Comparison of ENCODE assay signal across 8 cellular contexts in the genomic region with DNA sequence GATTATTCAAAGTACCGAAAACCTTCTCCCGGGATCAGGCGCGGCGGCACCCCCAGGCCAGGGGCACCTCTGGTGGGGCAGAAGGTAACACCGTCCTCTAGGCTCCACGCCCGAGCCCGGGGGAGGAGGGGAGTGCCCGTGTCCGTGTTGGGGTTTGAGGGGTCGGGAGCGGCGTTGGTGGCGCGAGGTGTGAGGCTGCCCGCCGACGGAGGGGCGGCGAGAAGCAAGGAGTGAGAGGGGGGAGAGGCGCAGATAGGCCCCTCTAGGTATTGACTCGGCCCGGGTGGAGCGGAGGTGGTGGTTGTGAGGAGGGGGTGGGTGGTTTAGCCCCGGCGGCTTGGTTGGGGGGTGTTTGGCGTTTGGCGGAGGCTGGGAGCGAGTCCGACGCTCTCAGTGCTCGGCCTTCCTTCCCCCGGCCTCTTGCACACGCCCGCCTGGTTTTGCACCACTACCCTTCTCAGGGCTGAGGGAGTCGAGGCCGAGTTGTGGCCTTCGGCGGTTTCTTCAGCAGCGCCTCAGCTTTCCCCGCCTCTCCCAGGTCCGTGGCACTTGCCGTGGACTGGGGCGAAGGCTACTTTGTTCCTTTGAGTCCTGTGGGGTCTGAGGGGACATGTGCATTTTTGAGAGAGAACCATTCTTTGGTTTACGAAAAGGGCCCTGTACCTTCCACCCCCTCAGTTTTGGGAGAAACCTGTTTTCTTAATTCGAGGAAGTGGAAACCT. TPM values are rescaled to one million over a fixed set of nuclear protein-coding genes. Genes with fewer than 3 reads are reported as not detected.
DNase-seq lines count a peak whose midpoint lies in the region; ATAC-seq and TF ChIP-seq lines count a peak whose summit lies in the region.

No MANE protein-coding gene starts in this region.

- H3K9me3 ChIP-seq in DOHH2 (ENCODE audit: control insufficient read depth, insufficient read depth, low read length), result no peaks in the 10 kb centered on the region
- no peaks in the 10 kb centered on the region for H3K9me3 ChIP-seq in adipocyte (ENCODE audit: control insufficient read depth, low read length)
- no peaks in the 10 kb centered on the region for H3K9me3 ChIP-seq in left ventricle myocardium inferior (replicated peaks)

- H3K9ac ChIP-seq in adipocyte (ENCODE audit: low read length), result peak overlapping the region; percentile 100

- H3F3A ChIP-seq in DOHH2 (ENCODE audit: control insufficient read depth, insufficient read depth), result peaks cover 12% of the 10 kb centered on the region

- peak; percentile 80 for DNase-seq in NCI-H69 (lab: John Stamatoyannopoulos, UW)
- DNase-seq in adipocyte (ENCODE audit: low read depth), result peak; percentile 63
- peak; percentile 37 for DNase-seq in left ventricle myocardium inferior
- peak; percentile 82 for DNase-seq in posterior vena cava (ENCODE audit: low spot score)
- DNase-seq in superior temporal gyrus (ENCODE audit: extremely low spot score), result no peak
- DNase-seq in NCI-H2107 (lab: John Stamatoyannopoulos, UW), result no peak

- H3K36me3 ChIP-seq in DOHH2 (ENCODE audit: control insufficient read depth, low read length), result peaks cover 53% of the 10 kb centered on the region
- no peaks in the 10 kb centered on the region for H3K36me3 ChIP-seq in adipocyte (ENCODE audit: control insufficient read depth, insufficient read depth, low read length, severe bottlenecking)
- no peaks in the 10 kb centered on the region for H3K36me3 ChIP-seq in left ventricle myocardium inferior

- ATAC-seq in GM21717 (IDR thresholded peaks at IDR 0.05; ENCODE audit: unreplicated experiment), result peak; percentile 4

- H3K27ac ChIP-seq in DOHH2 (ENCODE audit: low read depth, low read length) (peak overlapping the region; percentile 83), left ventricle myocardium inferior (replicated peaks) (peak overlapping the region; percentile 97)

- H3K4me2 ChIP-seq in DOHH2 (ENCODE audit: low read length), result peak overlapping the region; percentile 85

- peaks cover 65% of the 10 kb centered on the region for H3K79me2 ChIP-seq in DOHH2 (ENCODE audit: control insufficient read depth, low read length)

- peaks cover 22% of the 10 kb centered on the region for H3K4me1 ChIP-seq in DOHH2 (ENCODE audit: control insufficient read depth, low read length)
- H3K4me1 ChIP-seq in adipocyte (ENCODE audit: control insufficient read depth, insufficient read depth, low read length), result peaks cover 37% of the 10 kb centered on the region
- H3K4me1 ChIP-seq in left ventricle myocardium inferior, result peaks cover 65% of the 10 kb centered on the region

- intact Hi-C loops in left ventricle myocardium inferior (cut with micrococcal nuclease) (no loop called here), posterior vena cava (cut with DNase I) (no loop called here)

- no peaks in the 10 kb centered on the region for H3K9me2 ChIP-seq in DOHH2 (replicated peaks; ENCODE audit: control insufficient read depth, low read length)

- TF ChIP-seq CTCF in DOHH2 (IDR thresholded peaks at IDR 0.05; ENCODE audit: low read depth, low read length, poor library complexity, severe bottlenecking) (no peak), left ventricle myocardium inferior (IDR thresholded peaks at IDR 0.05; ENCODE audit: borderline replicate concordance) (no peak)

- H3K27me3 ChIP-seq in DOHH2 (ENCODE audit: control insufficient read depth, low read length) (no peaks in the 10 kb centered on the region), adipocyte (replicated peaks; ENCODE audit: control insufficient read depth, insufficient read depth, low read length) (no peaks in the 10 kb centered on the region), left ventricle myocardium inferior (ENCODE audit: low read depth) (no peaks in the 10 kb centered on the region)

- peaks cover 29% of the 10 kb centered on the region for H4K20me1 ChIP-seq in DOHH2 (ENCODE audit: control insufficient read depth, insufficient read depth, low read depth, low read length)

- H3K4me3 ChIP-seq in DOHH2 (ENCODE audit: low read length), result peak overlapping the region; percentile 76
- H3K4me3 ChIP-seq in adipocyte (ENCODE audit: low read length), result peak overlapping the region; percentile 97
- H3K4me3 ChIP-seq in left ventricle myocardium inferior, result peak overlapping the region; percentile 87

RNA-seq across cellular contexts. Expression of a gene that starts 0.4 kb away (rescaled TPM):
- 47.4 TPM for total RNA-seq in left ventricle myocardium inferior
- 10 to 100 TPM; 51.2 to 51.6 TPM for total RNA-seq in posterior vena cava

Comparison
In these comparisons a context has a peak if more than half of its experiments do, and no peak if none do; other contexts are left out.
1. DNase-seq: peak in NCI-H69 (single experiment), adipocyte (single experiment), left ventricle myocardium inferior (single experiment) and posterior vena cava (single experiment); none in superior temporal gyrus (single experiment) and NCI-H2107 (single experiment).
2. Peak in every context shown above with its lines, with median percentiles within 50 percentile points of each other: H3K4me3 ChIP-seq.